27 cellular contexts compared by ENCODE assay signal in genomic region chr2:169139145-169139544, GRCh38.
"Had no signal": no experiment of that assay in that cellular context is flagged by ENCODE, and none has a peak within 500 bp of the region (broad histone marks: within the 10 kb centered on the region; RNA-seq: fewer than 3 reads in every experiment).

No MANE protein-coding gene starts in this region.

- H3K4me3 ChIP-seq: breast epithelium, coronary artery had no signal

- H3K27ac ChIP-seq: breast epithelium, coronary artery, KMS-11 had no signal

- H3K27ac Mint-ChIP-seq: activated B cell treated with CpG ODN at 0.5 μM for 24 hours; activated CD4-positive, alpha-beta T cell treated with anti-CD3 and anti-CD28 coated beads, Interleukin-2, amount 10 ng/mL, durations not matched to agents 24 days and 14 days; activated CD8-positive, alpha-beta memory T cell treated with anti-CD3 and anti-CD28 coated beads, Interleukin-2, amount 10 ng/mL, durations not matched to agents 7 days and 5 days; activated naive CD4-positive, alpha-beta T cell treated with anti-CD3 and anti-CD28 coated beads, Interleukin-2, amount 50 U/mL, for 24 hours; activated T-cell treated with anti-CD3 and anti-CD28 coated beads, Interleukin-2, amount 50 U/mL, for 24 hours; activated T-helper 1 cell treated with anti-CD3 and anti-CD28 coated beads, Interleukin-12 subunit alpha, Interleukin-12 subunit beta, Interleukin-2, Interleukin-4 antibody, amounts not matched to agents 30 ng/mL and 10 ng/mL and 1 ng/mL, durations not matched to agents 14 hours and 24 hours and 36 hours; T-helper 1 cell treated with Interleukin-12 subunit alpha and Interleukin-12 subunit beta and Interleukin-4 antibody, amounts not matched to agents 30 μg/mL and 1 μg/mL, for 36 hours had no signal

- H3K9me3 ChIP-seq: breast epithelium had no signal

- H3K36me3 Mint-ChIP-seq: activated CD8-positive, alpha-beta memory T cell treated with anti-CD3 and anti-CD28 coated beads, Interleukin-2, amount 10 ng/mL, durations not matched to agents 7 days and 5 days; activated naive CD4-positive, alpha-beta T cell treated with anti-CD3 and anti-CD28 coated beads, Interleukin-2, amount 50 U/mL, for 24 hours had no signal

- H3K4me2 ChIP-seq: KMS-11 had no signal

- H3K4me1 Mint-ChIP-seq: activated CD4-positive, alpha-beta T cell treated with anti-CD3 and anti-CD28 coated beads, Interleukin-2, amount 10 ng/mL, durations not matched to agents 24 days and 14 days; activated CD8-positive, alpha-beta memory T cell treated with anti-CD3 and anti-CD28 coated beads, Interleukin-2, amount 10 ng/mL, durations not matched to agents 7 days and 5 days; activated naive CD4-positive, alpha-beta T cell treated with anti-CD3 and anti-CD28 coated beads, Interleukin-2, amount 50 U/mL, for 24 hours had no signal

- ATAC-seq: activated CD8-positive, alpha-beta memory T cell treated with anti-CD3 and anti-CD28 coated beads, Interleukin-2, amount 10 ng/mL, durations not matched to agents 7 days and 5 days; PC-3 had no signal

- DNase-seq: activated B cell treated with CpG ODN at 0.5 μM for 24 hours; activated CD4-positive, alpha-beta T cell treated with anti-CD3 and anti-CD28 coated beads for 1 hour; activated CD4-positive, alpha-beta T cell treated with anti-CD3 and anti-CD28 coated beads, Interleukin-2, amount 10 ng/mL, durations not matched to agents 24 days and 14 days; activated CD4-positive, alpha-beta T cell treated with anti-CD3 and anti-CD28 coated beads, Interleukin-2, amount 50 U/mL, for 48 hours; activated CD8-positive, alpha-beta memory T cell treated with anti-CD3 and anti-CD28 coated beads, Interleukin-2, amount 10 ng/mL, durations not matched to agents 7 days and 5 days; activated effector memory CD4-positive, alpha-beta T cell treated with Interleukin-2 at 50 U/mL for 16 hours; activated naive CD4-positive, alpha-beta T cell; activated T-cell treated with anti-CD3 and anti-CD28 coated beads, Interleukin-2, amount 50 U/mL, for 24 hours; aorta; central memory CD4-positive, alpha-beta T cell; MV-4-11; NCI-H1092 treated with DMSO at 0.1 percent for 48 hours; NCI-H1436; NCI-H1694 treated with DMSO at 0.1 percent for 48 hours; NCI-H2029 treated with DMSO at 0.1 percent for 48 hours; NCI-H2171; NCI-H524 treated with DMSO at 0.1 percent for 48 hours; NCI-H82; PC-3; SHP77 treated with DMSO at 0.1 percent for 48 hours; T-helper 9 cell had no signal

- H3K4me1 ChIP-seq: breast epithelium had no signal

- H3K36me3 ChIP-seq: breast epithelium had no signal

- H3K27me3 Mint-ChIP-seq: activated B cell treated with CpG ODN at 0.5 μM for 24 hours; activated CD8-positive, alpha-beta memory T cell treated with anti-CD3 and anti-CD28 coated beads, Interleukin-2, amount 10 ng/mL, durations not matched to agents 7 days and 5 days; activated naive CD4-positive, alpha-beta T cell treated with anti-CD3 and anti-CD28 coated beads, Interleukin-2, amount 50 U/mL, for 24 hours; activated T-cell treated with anti-CD3 and anti-CD28 coated beads, Interleukin-2, amount 50 U/mL, for 24 hours had no signal

- H3K9ac ChIP-seq: KMS-11 had no signal

- H3K27me3 ChIP-seq: breast epithelium had no signal

- H3K4me3 Mint-ChIP-seq: activated B cell treated with CpG ODN at 0.5 μM for 24 hours; activated CD4-positive, alpha-beta T cell treated with anti-CD3 and anti-CD28 coated beads, Interleukin-2, amount 10 ng/mL, durations not matched to agents 24 days and 14 days; activated CD8-positive, alpha-beta memory T cell treated with anti-CD3 and anti-CD28 coated beads, Interleukin-2, amount 10 ng/mL, durations not matched to agents 7 days and 5 days; activated naive CD4-positive, alpha-beta T cell treated with anti-CD3 and anti-CD28 coated beads, Interleukin-2, amount 50 U/mL, for 24 hours; activated T-cell treated with anti-CD3 and anti-CD28 coated beads, Interleukin-2, amount 50 U/mL, for 24 hours; activated T-helper 1 cell treated with anti-CD3 and anti-CD28 coated beads, Interleukin-12 subunit alpha, Interleukin-12 subunit beta, Interleukin-2, Interleukin-4 antibody, amounts not matched to agents 30 ng/mL and 10 ng/mL and 1 ng/mL, durations not matched to agents 14 hours and 24 hours and 36 hours; T-helper 1 cell treated with Interleukin-12 subunit alpha and Interleukin-12 subunit beta and Interleukin-4 antibody, amounts not matched to agents 30 μg/mL and 1 μg/mL, for 36 hours had no signal
